7 cellular contexts compared by ENCODE assay signal in the genomic region with DNA sequence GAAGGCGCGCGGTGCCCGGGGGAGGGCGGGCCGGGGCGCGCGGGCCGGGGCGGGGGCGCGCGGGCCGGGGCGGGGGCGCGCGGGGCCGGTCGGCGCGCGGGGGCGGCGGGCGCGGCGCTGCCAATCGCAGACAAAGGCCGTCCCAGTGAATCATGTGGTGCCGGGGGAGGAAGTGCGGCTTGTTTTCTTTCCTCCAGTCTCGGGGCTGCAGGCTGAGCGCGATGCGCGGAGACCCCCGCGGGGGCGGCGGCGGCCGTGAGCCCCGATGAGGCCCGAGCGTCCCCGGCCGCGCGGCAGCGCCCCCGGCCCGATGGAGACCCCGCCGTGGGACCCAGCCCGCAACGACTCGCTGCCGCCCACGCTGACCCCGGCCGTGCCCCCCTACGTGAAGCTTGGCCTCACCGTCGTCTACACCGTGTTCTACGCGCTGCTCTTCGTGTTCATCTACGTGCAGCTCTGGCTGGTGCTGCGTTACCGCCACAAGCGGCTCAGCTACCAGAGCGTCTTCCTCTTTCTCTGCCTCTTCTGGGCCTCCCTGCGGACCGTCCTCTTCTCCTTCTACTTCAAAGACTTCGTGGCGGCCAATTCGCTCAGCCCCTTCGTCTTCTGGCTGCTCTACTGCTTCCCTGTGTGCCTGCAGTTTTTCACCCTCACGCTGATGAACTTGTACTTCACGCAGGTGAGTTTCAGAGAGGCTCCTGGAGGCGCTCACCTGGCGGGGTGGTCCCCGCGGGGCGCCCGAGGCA. TPM values are rescaled to one million over a fixed set of nuclear protein-coding genes. Genes with fewer than 3 reads are reported as not detected.
DNase-seq lines count a peak whose midpoint lies in the region; ATAC-seq and TF ChIP-seq lines count a peak whose summit lies in the region.

A gene with protein sequence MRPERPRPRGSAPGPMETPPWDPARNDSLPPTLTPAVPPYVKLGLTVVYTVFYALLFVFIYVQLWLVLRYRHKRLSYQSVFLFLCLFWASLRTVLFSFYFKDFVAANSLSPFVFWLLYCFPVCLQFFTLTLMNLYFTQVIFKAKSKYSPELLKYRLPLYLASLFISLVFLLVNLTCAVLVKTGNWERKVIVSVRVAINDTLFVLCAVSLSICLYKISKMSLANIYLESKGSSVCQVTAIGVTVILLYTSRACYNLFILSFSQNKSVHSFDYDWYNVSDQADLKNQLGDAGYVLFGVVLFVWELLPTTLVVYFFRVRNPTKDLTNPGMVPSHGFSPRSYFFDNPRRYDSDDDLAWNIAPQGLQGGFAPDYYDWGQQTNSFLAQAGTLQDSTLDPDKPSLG (plus strand): TSS at position 182 of the 746 bp plus-strand sequence. CDS start 84 bp downstream, at position 266.

- H3K36me3 Mint-ChIP-seq in HFFc6 (ENCODE audit: low read depth), result no peaks in the 10 kb centered on the region
- peaks cover 1% of the 10 kb centered on the region for H3K36me3 Mint-ChIP-seq in activated CD4-positive, alpha-beta T cell treated with anti-CD3 and anti-CD28 coated beads for 36 hours (ENCODE audit: low read depth)

- WGBS in liver, result 1% methylated on average over 86 of the region's 89 CpGs

- no peak for TF ChIP-seq CTCF in HFFc6 (IDR thresholded peaks at IDR 0.05)
- no peak for TF ChIP-seq CTCF in liver (IDR thresholded peaks at IDR 0.05; ENCODE audit: low read depth, low read length, missing input control)

- H3K27ac Mint-ChIP-seq in HFFc6, result peak within 1 kb of the TSS; percentile 77
- peak within 1 kb of the TSS; percentile 84 for H3K27ac Mint-ChIP-seq in activated CD4-positive, alpha-beta T cell treated with anti-CD3 and anti-CD28 coated beads for 36 hours

- no peaks in the 10 kb centered on the region for H3K9me3 ChIP-seq in liver (ENCODE audit: control insufficient read depth in 4 of 4, low read length in 3 of 4)

- peaks cover 32% of the 10 kb centered on the region for H3K4me1 Mint-ChIP-seq in HFFc6 (ENCODE audit: low read depth)
- peaks cover 15% of the 10 kb centered on the region for H3K4me1 Mint-ChIP-seq in activated CD4-positive, alpha-beta T cell treated with anti-CD3 and anti-CD28 coated beads for 36 hours

- intact Hi-C loops in activated CD4-positive, alpha-beta T cell treated with anti-CD3 and anti-CD28 coated beads for 36 hours (cut with DNase I, micrococcal nuclease), result loop anchor here (1.0 to 10.0 kb wide), 6 partner anchors 20 to 460 kb away; partner anchors contain the start of genes EDARADD (in 1 of the 2) and HEATR1 (in 1 of the 2)

- H3K27me3 Mint-ChIP-seq in HFFc6 (ENCODE audit: insufficient read depth), result peaks cover 14% of the 10 kb centered on the region
- H3K27me3 Mint-ChIP-seq in activated CD4-positive, alpha-beta T cell treated with anti-CD3 and anti-CD28 coated beads for 36 hours, result peaks cover 34% of the 10 kb centered on the region

- TF ChIP-seq RAD21 in liver (IDR thresholded peaks at IDR 0.05), result no peak

- peak within 1 kb of the TSS; percentile 74 to 85 (median 78) for H3K4me3 ChIP-seq in liver (ENCODE audit: low read depth in 1 of 3, low read length in 3 of 3)

- peak; percentile 21 for DNase-seq in HFFc6
- peak; percentile 85 for DNase-seq in NCI-H1436 (lab: John Stamatoyannopoulos, UW)
- peak; percentile 78 for DNase-seq in activated CD4-positive, alpha-beta T cell treated with anti-CD3 and anti-CD28 coated beads for 36 hours
- DNase-seq in dedifferentiated amniotic fluid mesenchymal stem cell (ENCODE audit: extremely low spot score), result peak; percentile 46
- DNase-seq in stimulated activated CD4-positive, alpha-beta T cell treated with anti-CD3 and anti-CD28 coated beads, Interleukin-4, amount 100 ng/mL, for 48 hours (ENCODE audit: low read depth in 2 of 2), result peak; percentile 41 to 45

- H3K27ac ChIP-seq in liver (ENCODE audit: low read depth in 1 of 2, low read length in 2 of 2), result peak within 1 kb of the TSS; percentile 14 to 28

- CTCF ChIA-PET in activated CD4-positive, alpha-beta T cell treated with anti-CD3 and anti-CD28 coated beads for 36 hours (lab: Charles Lee), result interaction anchor here (0.5 to 1.0 kb wide), 4 partner anchors 9 to 824 kb away, joined by 3 read pairs; no protein-coding TSS in a partner anchor

- POLR2A ChIA-PET in activated CD4-positive, alpha-beta T cell treated with anti-CD3 and anti-CD28 coated beads for 36 hours (lab: Charles Lee), result interaction anchor here (0.7 kb wide), 1 partner anchor 13 kb away, joined by 3 read pairs; no protein-coding TSS in a partner anchor

- peak within 1 kb of the TSS; percentile 97 for H3K4me3 Mint-ChIP-seq in HFFc6
- peak within 1 kb of the TSS; percentile 95 for H3K4me3 Mint-ChIP-seq in activated CD4-positive, alpha-beta T cell treated with anti-CD3 and anti-CD28 coated beads for 36 hours

- H3K27me3 ChIP-seq in liver (ENCODE audit: control insufficient read depth in 4 of 4, insufficient read depth in 4 of 4, low read length in 3 of 4), result no peaks in the 10 kb centered on the region

- peaks cover 0 to 20% (median 15%) of the 10 kb centered on the region in 4 donors for H3K4me1 ChIP-seq in liver (ENCODE audit: control insufficient read depth in 4 of 4, insufficient read depth in 4 of 4, low read length in 3 of 4)

- peak within 1 kb of the TSS; percentile 57 to 72 for H3K9ac ChIP-seq in liver (ENCODE audit: low read depth in 1 of 2, low read length in 2 of 2)

- H3K9me3 Mint-ChIP-seq in HFFc6, result no peaks in the 10 kb centered on the region
- H3K9me3 Mint-ChIP-seq in activated CD4-positive, alpha-beta T cell treated with anti-CD3 and anti-CD28 coated beads for 36 hours (ENCODE audit: low read depth), result no peaks in the 10 kb centered on the region

- no peaks in the 10 kb centered on the region for H3K36me3 ChIP-seq in liver (ENCODE audit: control insufficient read depth in 4 of 4, insufficient read depth in 3 of 4, low read depth in 1 of 4, low read length in 3 of 4)

- peak; percentile 70 for ATAC-seq in GM18502 (IDR thresholded peaks at IDR 0.05; ENCODE audit: poor library complexity, unreplicated experiment)
- ATAC-seq in activated CD4-positive, alpha-beta T cell treated with anti-CD3 and anti-CD28 coated beads for 36 hours, result peak; percentile 67

TF ChIP-seq in liver, 16 proteins besides CTCF, POLR2A, EP300 and RAD21:
- no peak for TF ChIP-seq JUND (IDR thresholded peaks at IDR 0.05)
- no peak for TF ChIP-seq FOXA2 (IDR thresholded peaks at IDR 0.05)
- no peak for TF ChIP-seq EGR1 (IDR thresholded peaks at IDR 0.05; ENCODE audit: low read depth in 2 of 2)
- no peak for TF ChIP-seq YY1 (IDR thresholded peaks at IDR 0.05)
- no peak for TF ChIP-seq MAX (IDR thresholded peaks at IDR 0.05)
- TF ChIP-seq, protein P1, sequence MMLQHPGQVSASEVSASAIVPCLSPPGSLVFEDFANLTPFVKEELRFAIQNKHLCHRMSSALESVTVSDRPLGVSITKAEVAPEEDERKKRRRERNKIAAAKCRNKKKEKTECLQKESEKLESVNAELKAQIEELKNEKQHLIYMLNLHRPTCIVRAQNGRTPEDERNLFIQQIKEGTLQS (IDR thresholded peaks at IDR 0.05), result no peak

RNA-seq across cellular contexts. Expression of the gene that starts here (rescaled TPM):
- total RNA-seq in HFFc6 (2021; fragmentation: NEBNext Ultra II Directional; extraction: Animal tissue kit (Norgen Biotek cat#: 25700)), result 10 to 100 TPM in 5 of 6 experiments, 1 to 10 TPM in 1; 9.7 to 13.8 (median 11.9) TPM
- total RNA-seq in activated CD4-positive, alpha-beta T cell treated with anti-CD3 and anti-CD28 coated beads for 36 hours, result 1 to 10 TPM; 5.0 to 5.6 TPM
- total RNA-seq in liver, result 1 to 10 TPM; 3.6 to 7.0 TPM
- polyA plus RNA-seq in liver, result 1 to 10 TPM; 2.2 to 8.6 TPM

Comparison
In these comparisons a context has a peak if more than half of its experiments do, and no peak if none do; other contexts are left out.
1. Peak in every context shown above with its lines: DNase-seq, ATAC-seq, H3K4me3 ChIP-seq and H3K27ac ChIP-seq.
2. DNase-seq: peak in every context shown above with its lines; median percentile 85 in NCI-H1436; 78 in activated CD4-positive, alpha-beta T cell treated with anti-CD3 and anti-CD28 coated beads for 36 hours; 46 in dedifferentiated amniotic fluid mesenchymal stem cell; 43 in stimulated activated CD4-positive, alpha-beta T cell treated with anti-CD3 and anti-CD28 coated beads, Interleukin-4, amount 100 ng/mL, for 48 hours; 21 in HFFc6.